2 cellular contexts compared by ENCODE assay signal in the genomic region with DNA sequence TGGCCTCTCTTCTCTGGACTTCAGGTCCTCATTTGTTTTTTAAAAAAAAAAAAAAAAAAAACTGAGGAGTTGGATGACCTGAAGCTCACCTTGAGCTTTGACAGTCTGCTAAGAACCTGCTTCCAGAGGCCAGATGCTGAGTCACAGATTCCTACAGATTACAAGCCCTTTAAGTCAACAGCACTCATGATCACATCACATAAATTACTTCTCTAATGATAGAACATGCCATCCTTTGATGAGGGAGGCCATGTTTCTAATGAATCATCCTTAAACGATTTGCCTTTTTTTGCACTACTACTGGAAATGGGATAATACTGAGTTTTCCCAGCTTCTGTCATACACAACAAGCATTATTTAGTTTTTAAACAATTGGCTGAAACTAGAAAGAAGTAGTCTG.
A peak's percentile ranks its signal among the peaks of the same experiment; 100 is the strongest.
TF ChIP-seq lines count a peak whose summit lies in the region.

No MANE protein-coding gene starts in this region.

TF ChIP-seq in HepG2, 621 proteins besides CTCF, POLR2A, EP300 and RAD21:
- TF ChIP-seq ZMYM3 (CRISPR knock-in tag; IDR thresholded peaks at IDR 0.05) (no peak), NFE2L2 (IDR thresholded peaks at IDR 0.05; ENCODE audit: low read length) (0 out of 2 replicates have a peak, but pooled peaks have one; percentile 16), FOXA1 (IDR thresholded peaks at IDR 0.05) (no peak), FOXA1 (CRISPR knock-in tag; IDR thresholded peaks at IDR 0.05) (0 out of 2 replicates have a peak, but pooled peaks have one; percentile 8), ZNF788 (CRISPR knock-in tag; IDR thresholded peaks at IDR 0.05; ENCODE audit: borderline replicate concordance) (no peak), TCF7 (IDR thresholded peaks at IDR 0.05; ENCODE audit: low read depth) (no peak), SOX6 (IDR thresholded peaks at IDR 0.05) (no peak), SOX6 (CRISPR knock-in tag; IDR thresholded peaks at IDR 0.05) (no peak), ZNF335 (CRISPR knock-in tag; IDR thresholded peaks at IDR 0.05) (no peak), FOSL2 (CRISPR knock-in tag; IDR thresholded peaks at IDR 0.05) (peak; percentile 55)
- TF ChIP-seq, protein P1, sequence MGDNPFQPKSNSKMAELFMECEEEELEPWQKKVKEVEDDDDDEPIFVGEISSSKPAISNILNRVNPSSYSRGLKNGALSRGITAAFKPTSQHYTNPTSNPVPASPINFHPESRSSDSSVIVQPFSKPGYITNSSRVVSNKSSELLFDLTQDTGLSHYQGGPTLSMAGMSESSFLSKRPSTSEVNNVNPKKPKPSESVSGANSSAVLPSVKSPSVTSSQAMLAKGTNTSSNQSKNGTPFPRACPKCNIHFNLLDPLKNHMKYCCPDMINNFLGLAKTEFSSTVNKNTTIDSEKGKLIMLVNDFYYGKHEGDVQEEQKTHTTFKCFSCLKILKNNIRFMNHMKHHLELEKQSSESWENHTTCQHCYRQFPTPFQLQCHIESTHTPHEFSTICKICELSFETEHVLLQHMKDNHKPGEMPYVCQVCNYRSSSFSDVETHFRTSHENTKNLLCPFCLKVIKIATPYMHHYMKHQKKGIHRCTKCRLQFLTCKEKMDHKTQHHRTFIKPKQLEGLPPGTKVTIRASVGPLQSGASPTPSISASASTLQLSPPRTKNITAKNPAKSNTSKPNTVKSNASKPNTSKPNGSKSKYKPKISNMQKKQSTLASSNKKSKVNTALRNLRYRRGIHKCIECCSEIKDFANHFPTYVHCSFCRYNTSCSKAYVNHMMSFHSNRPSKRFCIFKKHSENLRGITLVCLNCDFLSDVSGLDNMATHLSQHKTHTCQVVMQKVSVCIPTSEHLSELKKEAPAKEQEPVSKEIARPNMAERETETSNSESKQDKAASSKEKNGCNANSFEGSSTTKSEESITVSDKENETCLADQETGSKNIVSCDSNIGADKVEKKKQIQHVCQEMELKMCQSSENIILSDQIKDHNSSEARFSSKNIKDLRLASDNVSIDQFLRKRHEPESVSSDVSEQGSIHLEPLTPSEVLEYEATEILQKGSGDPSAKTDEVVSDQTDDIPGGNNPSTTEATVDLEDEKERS (CRISPR knock-in tag; IDR thresholded peaks at IDR 0.05) = no peak

TF ChIP-seq in SK-N-SH treated with all-trans-retinoic acid at 6 μM for 48 hours, 23 proteins besides CTCF, POLR2A, EP300 and RAD21:
- no peak for TF ChIP-seq ZNF70 (CRISPR knock-in tag; IDR thresholded peaks at IDR 0.05)
- TF ChIP-seq TCF4 (CRISPR knock-in tag; IDR thresholded peaks at IDR 0.05; ENCODE audit: borderline replicate concordance) = no peak
- no peak for TF ChIP-seq ARNTL (CRISPR knock-in tag; IDR thresholded peaks at IDR 0.05; ENCODE audit: borderline replicate concordance, low read depth)
- no peak for TF ChIP-seq CSRNP3 (CRISPR knock-in tag; IDR thresholded peaks at IDR 0.05)
- TF ChIP-seq, protein P2, sequence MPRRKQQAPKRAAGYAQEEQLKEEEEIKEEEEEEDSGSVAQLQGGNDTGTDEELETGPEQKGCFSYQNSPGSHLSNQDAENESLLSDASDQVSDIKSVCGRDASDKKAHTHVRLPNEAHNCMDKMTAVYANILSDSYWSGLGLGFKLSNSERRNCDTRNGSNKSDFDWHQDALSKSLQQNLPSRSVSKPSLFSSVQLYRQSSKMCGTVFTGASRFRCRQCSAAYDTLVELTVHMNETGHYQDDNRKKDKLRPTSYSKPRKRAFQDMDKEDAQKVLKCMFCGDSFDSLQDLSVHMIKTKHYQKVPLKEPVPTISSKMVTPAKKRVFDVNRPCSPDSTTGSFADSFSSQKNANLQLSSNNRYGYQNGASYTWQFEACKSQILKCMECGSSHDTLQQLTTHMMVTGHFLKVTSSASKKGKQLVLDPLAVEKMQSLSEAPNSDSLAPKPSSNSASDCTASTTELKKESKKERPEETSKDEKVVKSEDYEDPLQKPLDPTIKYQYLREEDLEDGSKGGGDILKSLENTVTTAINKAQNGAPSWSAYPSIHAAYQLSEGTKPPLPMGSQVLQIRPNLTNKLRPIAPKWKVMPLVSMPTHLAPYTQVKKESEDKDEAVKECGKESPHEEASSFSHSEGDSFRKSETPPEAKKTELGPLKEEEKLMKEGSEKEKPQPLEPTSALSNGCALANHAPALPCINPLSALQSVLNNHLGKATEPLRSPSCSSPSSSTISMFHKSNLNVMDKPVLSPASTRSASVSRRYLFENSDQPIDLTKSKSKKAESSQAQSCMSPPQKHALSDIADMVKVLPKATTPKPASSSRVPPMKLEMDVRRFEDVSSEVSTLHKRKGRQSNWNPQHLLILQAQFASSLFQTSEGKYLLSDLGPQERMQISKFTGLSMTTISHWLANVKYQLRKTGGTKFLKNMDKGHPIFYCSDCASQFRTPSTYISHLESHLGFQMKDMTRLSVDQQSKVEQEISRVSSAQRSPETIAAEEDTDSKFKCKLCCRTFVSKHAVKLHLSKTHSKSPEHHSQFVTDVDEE (CRISPR knock-in tag; IDR thresholded peaks at IDR 0.05) = peak; percentile 86
- TF ChIP-seq, protein P3, sequence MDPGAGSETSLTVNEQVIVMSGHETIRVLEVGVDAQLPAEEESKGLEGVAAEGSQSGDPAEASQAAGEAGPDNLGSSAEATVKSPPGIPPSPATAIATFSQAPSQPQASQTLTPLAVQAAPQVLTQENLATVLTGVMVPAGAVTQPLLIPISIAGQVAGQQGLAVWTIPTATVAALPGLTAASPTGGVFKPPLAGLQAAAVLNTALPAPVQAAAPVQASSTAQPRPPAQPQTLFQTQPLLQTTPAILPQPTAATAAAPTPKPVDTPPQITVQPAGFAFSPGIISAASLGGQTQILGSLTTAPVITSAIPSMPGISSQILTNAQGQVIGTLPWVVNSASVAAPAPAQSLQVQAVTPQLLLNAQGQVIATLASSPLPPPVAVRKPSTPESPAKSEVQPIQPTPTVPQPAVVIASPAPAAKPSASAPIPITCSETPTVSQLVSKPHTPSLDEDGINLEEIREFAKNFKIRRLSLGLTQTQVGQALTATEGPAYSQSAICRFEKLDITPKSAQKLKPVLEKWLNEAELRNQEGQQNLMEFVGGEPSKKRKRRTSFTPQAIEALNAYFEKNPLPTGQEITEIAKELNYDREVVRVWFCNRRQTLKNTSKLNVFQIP (CRISPR knock-in tag; IDR thresholded peaks at IDR 0.05; ENCODE audit: borderline replicate concordance, low read depth) = peak; percentile 92; the same call in 1 of the 2 replicates
- TF ChIP-seq ZC3H10 (CRISPR knock-in tag; IDR thresholded peaks at IDR 0.05) = peak; percentile 81
- peak; percentile 92 for TF ChIP-seq TOX (CRISPR knock-in tag; IDR thresholded peaks at IDR 0.05; ENCODE audit: borderline replicate concordance)
- TF ChIP-seq ZNF8 (CRISPR knock-in tag; IDR thresholded peaks at IDR 0.05) = no peak
- no peak for TF ChIP-seq ZNF565 (CRISPR knock-in tag; conservative IDR thresholded peaks at IDR 0.05; ENCODE audit: low read depth)
- TF ChIP-seq CSDC2 (CRISPR knock-in tag; IDR thresholded peaks at IDR 0.05) = peak; percentile 80; the same call in 1 of the 2 replicates
- peak; percentile 87; the same call in 1 of the 2 replicates for TF ChIP-seq CREB5 (CRISPR knock-in tag; IDR thresholded peaks at IDR 0.05; ENCODE audit: low read depth)
- peak; percentile 87; the same call in 1 of the 2 replicates for TF ChIP-seq RARB (CRISPR knock-in tag; IDR thresholded peaks at IDR 0.05)
- peak; percentile 99 for TF ChIP-seq ISL1 (CRISPR knock-in tag; IDR thresholded peaks at IDR 0.05)
- TF ChIP-seq BACH2 (CRISPR knock-in tag; IDR thresholded peaks at IDR 0.05; ENCODE audit: borderline replicate concordance) = no peak
- TF ChIP-seq SNAI2 (CRISPR knock-in tag; IDR thresholded peaks at IDR 0.05) = peak; percentile 93; the same call in 1 of the 2 replicates
- TF ChIP-seq PPARA (CRISPR knock-in tag; IDR thresholded peaks at IDR 0.05; ENCODE audit: borderline replicate concordance) = no peak
- peak; percentile 87; the same call in 1 of the 2 replicates for TF ChIP-seq PATZ1 (CRISPR knock-in tag; IDR thresholded peaks at IDR 0.05; ENCODE audit: borderline replicate concordance)
- peak; percentile 49; the same call in 1 of the 2 replicates for TF ChIP-seq ZFP3 (CRISPR knock-in tag; IDR thresholded peaks at IDR 0.05)
- TF ChIP-seq ZFP30 (CRISPR knock-in tag; IDR thresholded peaks at IDR 0.05) = no peak
- no peak for TF ChIP-seq ESRRG (CRISPR knock-in tag; IDR thresholded peaks at IDR 0.05)
- TF ChIP-seq GLIS3 (CRISPR knock-in tag; IDR thresholded peaks at IDR 0.05) = peak; percentile 78; the same call in 1 of the 2 replicates
- no peak for TF ChIP-seq OSR1 (CRISPR knock-in tag; IDR thresholded peaks at IDR 0.05)
